In the genomic region with DNA sequence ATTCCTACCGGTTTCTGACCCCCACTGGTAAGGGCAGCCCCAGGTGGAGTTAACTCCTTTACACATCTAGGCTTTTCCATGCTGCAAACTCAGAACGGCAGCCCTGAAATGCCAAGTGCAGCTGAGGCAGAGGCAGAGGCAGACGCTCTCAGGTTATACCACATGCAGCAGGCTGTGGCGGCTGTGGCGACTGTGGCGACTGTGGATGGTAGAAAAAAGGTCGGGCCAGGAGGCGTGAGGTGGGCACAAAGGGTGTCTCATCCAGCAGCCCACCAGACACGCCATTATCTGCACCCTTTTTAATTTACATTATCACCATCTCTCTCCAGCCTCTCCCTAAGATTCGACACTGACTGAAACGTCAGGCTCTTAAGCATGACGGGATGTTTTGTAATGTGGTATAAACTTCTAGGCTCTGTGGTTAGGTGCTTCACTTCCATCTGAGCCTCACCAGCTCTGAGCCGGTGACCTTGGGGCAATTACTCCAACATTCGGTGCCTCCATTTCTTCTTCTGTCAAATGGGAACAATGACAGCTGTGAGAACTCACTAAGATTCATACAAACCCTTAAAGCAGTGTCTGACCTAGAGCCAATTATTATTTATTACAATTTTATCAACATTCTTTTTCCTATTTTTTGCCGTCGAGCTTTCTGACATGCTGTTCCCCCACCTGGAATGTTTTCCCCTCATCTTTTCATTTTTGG, we compare ENCODE assay signal across 1 cellular context.
TF ChIP-seq lines count a peak whose summit lies in the region.

No MANE protein-coding gene starts in this region.

TF ChIP-seq in HepG2, 621 proteins besides CTCF, POLR2A, EP300 and RAD21 (continues in another document):
- TF ChIP-seq RFXAP (CRISPR knock-in tag; IDR thresholded peaks at IDR 0.05; ENCODE audit: borderline replicate concordance): no peak
- no peak for TF ChIP-seq SNAI1 (CRISPR knock-in tag; IDR thresholded peaks at IDR 0.05; ENCODE audit: borderline replicate concordance)
- TF ChIP-seq ZNF430 (CRISPR knock-in tag; IDR thresholded peaks at IDR 0.05): no peak
- TF ChIP-seq, protein P1, sequence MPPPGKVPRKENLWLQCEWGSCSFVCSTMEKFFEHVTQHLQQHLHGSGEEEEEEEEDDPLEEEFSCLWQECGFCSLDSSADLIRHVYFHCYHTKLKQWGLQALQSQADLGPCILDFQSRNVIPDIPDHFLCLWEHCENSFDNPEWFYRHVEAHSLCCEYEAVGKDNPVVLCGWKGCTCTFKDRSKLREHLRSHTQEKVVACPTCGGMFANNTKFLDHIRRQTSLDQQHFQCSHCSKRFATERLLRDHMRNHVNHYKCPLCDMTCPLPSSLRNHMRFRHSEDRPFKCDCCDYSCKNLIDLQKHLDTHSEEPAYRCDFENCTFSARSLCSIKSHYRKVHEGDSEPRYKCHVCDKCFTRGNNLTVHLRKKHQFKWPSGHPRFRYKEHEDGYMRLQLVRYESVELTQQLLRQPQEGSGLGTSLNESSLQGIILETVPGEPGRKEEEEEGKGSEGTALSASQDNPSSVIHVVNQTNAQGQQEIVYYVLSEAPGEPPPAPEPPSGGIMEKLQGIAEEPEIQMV (CRISPR knock-in tag; IDR thresholded peaks at IDR 0.05; ENCODE audit: low read depth): no peak
- TF ChIP-seq, protein P2, sequence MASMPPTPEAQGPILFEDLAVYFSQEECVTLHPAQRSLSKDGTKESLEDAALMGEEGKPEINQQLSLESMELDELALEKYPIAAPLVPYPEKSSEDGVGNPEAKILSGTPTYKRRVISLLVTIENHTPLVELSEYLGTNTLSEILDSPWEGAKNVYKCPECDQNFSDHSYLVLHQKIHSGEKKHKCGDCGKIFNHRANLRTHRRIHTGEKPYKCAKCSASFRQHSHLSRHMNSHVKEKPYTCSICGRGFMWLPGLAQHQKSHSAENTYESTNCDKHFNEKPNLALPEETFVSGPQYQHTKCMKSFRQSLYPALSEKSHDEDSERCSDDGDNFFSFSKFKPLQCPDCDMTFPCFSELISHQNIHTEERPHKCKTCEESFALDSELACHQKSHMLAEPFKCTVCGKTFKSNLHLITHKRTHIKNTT (CRISPR knock-in tag; IDR thresholded peaks at IDR 0.05): no peak
- peak; percentile 64; the same call in 1 of the 2 replicates for TF ChIP-seq ZNF839 (CRISPR knock-in tag; IDR thresholded peaks at IDR 0.05; ENCODE audit: borderline replicate concordance)
- 0 out of 2 replicates have a peak, but pooled peaks have one; percentile 36 for TF ChIP-seq ZNF225 (CRISPR knock-in tag; IDR thresholded peaks at IDR 0.05)
- TF ChIP-seq ZNF350 (CRISPR knock-in tag; IDR thresholded peaks at IDR 0.05; ENCODE audit: borderline replicate concordance, low read depth): 0 out of 2 replicates have a peak, but pooled peaks have one; percentile 24
- no peak for TF ChIP-seq AGO2 (optimal IDR thresholded peaks at IDR 0.05; ENCODE audit: low read depth, low read length)
- no peak for TF ChIP-seq TCF7L2 (IDR thresholded peaks at IDR 0.05; ENCODE audit: low read depth, low read length)
- TF ChIP-seq, protein P3, sequence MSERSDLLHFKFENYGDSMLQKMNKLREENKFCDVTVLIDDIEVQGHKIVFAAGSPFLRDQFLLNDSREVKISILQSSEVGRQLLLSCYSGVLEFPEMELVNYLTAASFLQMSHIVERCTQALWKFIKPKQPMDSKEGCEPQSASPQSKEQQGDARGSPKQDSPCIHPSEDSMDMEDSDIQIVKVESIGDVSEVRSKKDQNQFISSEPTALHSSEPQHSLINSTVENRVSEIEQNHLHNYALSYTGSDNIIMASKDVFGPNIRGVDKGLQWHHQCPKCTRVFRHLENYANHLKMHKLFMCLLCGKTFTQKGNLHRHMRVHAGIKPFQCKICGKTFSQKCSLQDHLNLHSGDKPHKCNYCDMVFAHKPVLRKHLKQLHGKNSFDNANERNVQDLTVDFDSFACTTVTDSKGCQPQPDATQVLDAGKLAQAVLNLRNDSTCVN (CRISPR knock-in tag; IDR thresholded peaks at IDR 0.05; ENCODE audit: borderline replicate concordance): no peak
- TF ChIP-seq, protein P4, sequence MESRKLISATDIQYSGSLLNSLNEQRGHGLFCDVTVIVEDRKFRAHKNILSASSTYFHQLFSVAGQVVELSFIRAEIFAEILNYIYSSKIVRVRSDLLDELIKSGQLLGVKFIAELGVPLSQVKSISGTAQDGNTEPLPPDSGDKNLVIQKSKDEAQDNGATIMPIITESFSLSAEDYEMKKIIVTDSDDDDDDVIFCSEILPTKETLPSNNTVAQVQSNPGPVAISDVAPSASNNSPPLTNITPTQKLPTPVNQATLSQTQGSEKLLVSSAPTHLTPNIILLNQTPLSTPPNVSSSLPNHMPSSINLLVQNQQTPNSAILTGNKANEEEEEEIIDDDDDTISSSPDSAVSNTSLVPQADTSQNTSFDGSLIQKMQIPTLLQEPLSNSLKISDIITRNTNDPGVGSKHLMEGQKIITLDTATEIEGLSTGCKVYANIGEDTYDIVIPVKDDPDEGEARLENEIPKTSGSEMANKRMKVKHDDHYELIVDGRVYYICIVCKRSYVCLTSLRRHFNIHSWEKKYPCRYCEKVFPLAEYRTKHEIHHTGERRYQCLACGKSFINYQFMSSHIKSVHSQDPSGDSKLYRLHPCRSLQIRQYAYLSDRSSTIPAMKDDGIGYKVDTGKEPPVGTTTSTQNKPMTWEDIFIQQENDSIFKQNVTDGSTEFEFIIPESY (CRISPR knock-in tag; IDR thresholded peaks at IDR 0.05): peak; percentile 90
- TF ChIP-seq KDM1A (CRISPR knock-in tag; IDR thresholded peaks at IDR 0.05): 0 out of 2 replicates have a peak, but pooled peaks have one; percentile 28
- TF ChIP-seq, protein P5, sequence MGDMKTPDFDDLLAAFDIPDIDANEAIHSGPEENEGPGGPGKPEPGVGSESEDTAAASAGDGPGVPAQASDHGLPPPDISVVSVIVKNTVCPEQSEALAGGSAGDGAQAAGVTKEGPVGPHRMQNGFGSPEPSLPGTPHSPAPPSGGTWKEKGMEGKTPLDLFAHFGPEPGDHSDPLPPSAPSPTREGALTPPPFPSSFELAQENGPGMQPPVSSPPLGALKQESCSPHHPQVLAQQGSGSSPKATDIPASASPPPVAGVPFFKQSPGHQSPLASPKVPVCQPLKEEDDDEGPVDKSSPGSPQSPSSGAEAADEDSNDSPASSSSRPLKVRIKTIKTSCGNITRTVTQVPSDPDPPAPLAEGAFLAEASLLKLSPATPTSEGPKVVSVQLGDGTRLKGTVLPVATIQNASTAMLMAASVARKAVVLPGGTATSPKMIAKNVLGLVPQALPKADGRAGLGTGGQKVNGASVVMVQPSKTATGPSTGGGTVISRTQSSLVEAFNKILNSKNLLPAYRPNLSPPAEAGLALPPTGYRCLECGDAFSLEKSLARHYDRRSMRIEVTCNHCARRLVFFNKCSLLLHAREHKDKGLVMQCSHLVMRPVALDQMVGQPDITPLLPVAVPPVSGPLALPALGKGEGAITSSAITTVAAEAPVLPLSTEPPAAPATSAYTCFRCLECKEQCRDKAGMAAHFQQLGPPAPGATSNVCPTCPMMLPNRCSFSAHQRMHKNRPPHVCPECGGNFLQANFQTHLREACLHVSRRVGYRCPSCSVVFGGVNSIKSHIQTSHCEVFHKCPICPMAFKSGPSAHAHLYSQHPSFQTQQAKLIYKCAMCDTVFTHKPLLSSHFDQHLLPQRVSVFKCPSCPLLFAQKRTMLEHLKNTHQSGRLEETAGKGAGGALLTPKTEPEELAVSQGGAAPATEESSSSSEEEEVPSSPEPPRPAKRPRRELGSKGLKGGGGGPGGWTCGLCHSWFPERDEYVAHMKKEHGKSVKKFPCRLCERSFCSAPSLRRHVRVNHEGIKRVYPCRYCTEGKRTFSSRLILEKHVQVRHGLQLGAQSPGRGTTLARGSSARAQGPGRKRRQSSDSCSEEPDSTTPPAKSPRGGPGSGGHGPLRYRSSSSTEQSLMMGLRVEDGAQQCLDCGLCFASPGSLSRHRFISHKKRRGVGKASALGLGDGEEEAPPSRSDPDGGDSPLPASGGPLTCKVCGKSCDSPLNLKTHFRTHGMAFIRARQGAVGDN (CRISPR knock-in tag; IDR thresholded peaks at IDR 0.05): peak; percentile 25
- TF ChIP-seq CENPT (CRISPR knock-in tag; IDR thresholded peaks at IDR 0.05; ENCODE audit: low read depth): 0 out of 2 replicates have a peak, but pooled peaks have one; percentile 40
- no peak for TF ChIP-seq ZNF460 (CRISPR knock-in tag; IDR thresholded peaks at IDR 0.05; ENCODE audit: borderline replicate concordance)
- TF ChIP-seq, protein P6, sequence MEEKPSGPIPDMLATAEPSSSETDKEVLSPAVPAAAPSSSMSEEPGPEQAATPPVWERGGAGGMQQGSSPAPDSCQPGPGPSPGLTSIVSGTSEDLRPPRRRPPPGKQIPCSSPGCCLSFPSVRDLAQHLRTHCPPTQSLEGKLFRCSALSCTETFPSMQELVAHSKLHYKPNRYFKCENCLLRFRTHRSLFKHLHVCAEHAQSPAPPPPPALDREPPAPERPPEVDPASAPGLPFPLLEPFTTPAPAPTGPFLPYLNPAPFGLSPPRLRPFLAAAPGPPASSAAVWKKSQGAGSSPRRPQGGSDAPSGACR (CRISPR knock-in tag; IDR thresholded peaks at IDR 0.05): peak; percentile 20; the same call in 1 of the 2 replicates
- 0 out of 2 replicates have a peak, but pooled peaks have one; percentile 32 for TF ChIP-seq NFE2 (CRISPR knock-in tag; IDR thresholded peaks at IDR 0.05)
- TF ChIP-seq ZNF496 (CRISPR knock-in tag; IDR thresholded peaks at IDR 0.05; ENCODE audit: insufficient replicate concordance): no peak
- no peak for TF ChIP-seq ZNF644 (CRISPR knock-in tag; IDR thresholded peaks at IDR 0.05; ENCODE audit: low read depth)
- no peak for TF ChIP-seq ZNF24 (IDR thresholded peaks at IDR 0.05)
- TF ChIP-seq MAFK (conservative IDR thresholded peaks at IDR 0.05 in 1 of 2, IDR thresholded peaks at IDR 0.05 in 1 of 2; ENCODE audit: low read length in 2 of 2): no peak
- no peak for TF ChIP-seq ZNF235 (CRISPR knock-in tag; IDR thresholded peaks at IDR 0.05; ENCODE audit: borderline replicate concordance)
- 0 out of 2 replicates have a peak, but pooled peaks have one; percentile 9 for TF ChIP-seq ZNF768 (CRISPR knock-in tag; IDR thresholded peaks at IDR 0.05)
- no peak for TF ChIP-seq ZNF891 (CRISPR knock-in tag; IDR thresholded peaks at IDR 0.05)
- TF ChIP-seq ZNF629 (CRISPR knock-in tag; conservative IDR thresholded peaks at IDR 0.05): peak; percentile 92
- TF ChIP-seq U2AF1 (optimal IDR thresholded peaks at IDR 0.05; ENCODE audit: low read depth, low read length): peak; percentile 20
- TF ChIP-seq ZNF143 (CRISPR knock-in tag; IDR thresholded peaks at IDR 0.05): no peak
- TF ChIP-seq, protein P7, sequence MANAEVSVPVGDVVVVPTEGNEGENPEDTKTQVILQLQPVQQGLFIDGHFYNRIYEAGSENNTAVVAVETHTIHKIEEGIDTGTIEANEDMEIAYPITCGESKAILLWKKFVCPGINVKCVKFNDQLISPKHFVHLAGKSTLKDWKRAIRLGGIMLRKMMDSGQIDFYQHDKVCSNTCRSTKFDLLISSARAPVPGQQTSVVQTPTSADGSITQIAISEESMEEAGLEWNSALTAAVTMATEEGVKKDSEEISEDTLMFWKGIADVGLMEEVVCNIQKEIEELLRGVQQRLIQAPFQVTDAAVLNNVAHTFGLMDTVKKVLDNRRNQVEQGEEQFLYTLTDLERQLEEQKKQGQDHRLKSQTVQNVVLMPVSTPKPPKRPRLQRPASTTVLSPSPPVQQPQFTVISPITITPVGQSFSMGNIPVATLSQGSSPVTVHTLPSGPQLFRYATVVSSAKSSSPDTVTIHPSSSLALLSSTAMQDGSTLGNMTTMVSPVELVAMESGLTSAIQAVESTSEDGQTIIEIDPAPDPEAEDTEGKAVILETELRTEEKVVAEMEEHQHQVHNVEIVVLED (CRISPR knock-in tag; IDR thresholded peaks at IDR 0.05; ENCODE audit: borderline replicate concordance): no peak
- TF ChIP-seq, protein P8, sequence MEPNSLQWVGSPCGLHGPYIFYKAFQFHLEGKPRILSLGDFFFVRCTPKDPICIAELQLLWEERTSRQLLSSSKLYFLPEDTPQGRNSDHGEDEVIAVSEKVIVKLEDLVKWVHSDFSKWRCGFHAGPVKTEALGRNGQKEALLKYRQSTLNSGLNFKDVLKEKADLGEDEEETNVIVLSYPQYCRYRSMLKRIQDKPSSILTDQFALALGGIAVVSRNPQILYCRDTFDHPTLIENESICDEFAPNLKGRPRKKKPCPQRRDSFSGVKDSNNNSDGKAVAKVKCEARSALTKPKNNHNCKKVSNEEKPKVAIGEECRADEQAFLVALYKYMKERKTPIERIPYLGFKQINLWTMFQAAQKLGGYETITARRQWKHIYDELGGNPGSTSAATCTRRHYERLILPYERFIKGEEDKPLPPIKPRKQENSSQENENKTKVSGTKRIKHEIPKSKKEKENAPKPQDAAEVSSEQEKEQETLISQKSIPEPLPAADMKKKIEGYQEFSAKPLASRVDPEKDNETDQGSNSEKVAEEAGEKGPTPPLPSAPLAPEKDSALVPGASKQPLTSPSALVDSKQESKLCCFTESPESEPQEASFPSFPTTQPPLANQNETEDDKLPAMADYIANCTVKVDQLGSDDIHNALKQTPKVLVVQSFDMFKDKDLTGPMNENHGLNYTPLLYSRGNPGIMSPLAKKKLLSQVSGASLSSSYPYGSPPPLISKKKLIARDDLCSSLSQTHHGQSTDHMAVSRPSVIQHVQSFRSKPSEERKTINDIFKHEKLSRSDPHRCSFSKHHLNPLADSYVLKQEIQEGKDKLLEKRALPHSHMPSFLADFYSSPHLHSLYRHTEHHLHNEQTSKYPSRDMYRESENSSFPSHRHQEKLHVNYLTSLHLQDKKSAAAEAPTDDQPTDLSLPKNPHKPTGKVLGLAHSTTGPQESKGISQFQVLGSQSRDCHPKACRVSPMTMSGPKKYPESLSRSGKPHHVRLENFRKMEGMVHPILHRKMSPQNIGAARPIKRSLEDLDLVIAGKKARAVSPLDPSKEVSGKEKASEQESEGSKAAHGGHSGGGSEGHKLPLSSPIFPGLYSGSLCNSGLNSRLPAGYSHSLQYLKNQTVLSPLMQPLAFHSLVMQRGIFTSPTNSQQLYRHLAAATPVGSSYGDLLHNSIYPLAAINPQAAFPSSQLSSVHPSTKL (CRISPR knock-in tag; IDR thresholded peaks at IDR 0.05): no peak
- TF ChIP-seq POLR2G (IDR thresholded peaks at IDR 0.05; ENCODE audit: low read depth, low read length): 0 out of 2 replicates have a peak, but pooled peaks have one; percentile 5
- TF ChIP-seq, protein P9, sequence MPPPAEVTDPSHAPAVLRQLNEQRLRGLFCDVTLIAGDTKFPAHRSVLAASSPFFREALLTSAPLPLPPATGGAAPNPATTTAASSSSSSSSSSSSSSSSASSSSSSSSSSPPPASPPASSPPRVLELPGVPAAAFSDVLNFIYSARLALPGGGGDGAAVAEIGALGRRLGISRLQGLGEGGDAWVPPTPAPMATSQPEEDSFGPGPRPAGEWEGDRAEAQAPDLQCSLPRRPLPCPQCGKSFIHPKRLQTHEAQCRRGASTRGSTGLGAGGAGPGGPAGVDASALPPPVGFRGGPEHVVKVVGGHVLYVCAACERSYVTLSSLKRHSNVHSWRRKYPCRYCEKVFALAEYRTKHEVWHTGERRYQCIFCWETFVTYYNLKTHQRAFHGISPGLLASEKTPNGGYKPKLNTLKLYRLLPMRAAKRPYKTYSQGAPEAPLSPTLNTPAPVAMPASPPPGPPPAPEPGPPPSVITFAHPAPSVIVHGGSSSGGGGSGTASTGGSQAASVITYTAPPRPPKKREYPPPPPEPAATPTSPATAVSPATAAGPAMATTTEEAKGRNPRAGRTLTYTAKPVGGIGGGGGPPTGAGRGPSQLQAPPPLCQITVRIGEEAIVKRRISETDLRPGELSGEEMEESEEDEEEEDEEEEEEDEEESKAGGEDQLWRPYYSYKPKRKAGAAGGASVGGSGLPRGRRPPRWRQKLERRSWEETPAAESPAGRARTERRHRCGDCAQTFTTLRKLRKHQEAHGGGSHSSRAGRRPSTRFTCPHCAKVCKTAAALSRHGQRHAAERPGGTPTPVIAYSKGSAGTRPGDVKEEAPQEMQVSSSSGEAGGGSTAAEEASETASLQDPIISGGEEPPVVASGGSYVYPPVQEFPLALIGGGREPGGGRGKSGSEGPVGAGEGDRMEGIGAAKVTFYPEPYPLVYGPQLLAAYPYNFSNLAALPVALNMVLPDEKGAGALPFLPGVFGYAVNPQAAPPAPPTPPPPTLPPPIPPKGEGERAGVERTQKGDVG (CRISPR knock-in tag; IDR thresholded peaks at IDR 0.05; ENCODE audit: borderline replicate concordance): peak; percentile 59; the same call in 1 of the 2 replicates
- no peak for TF ChIP-seq ZNF773 (CRISPR knock-in tag; IDR thresholded peaks at IDR 0.05; ENCODE audit: borderline replicate concordance)
- TF ChIP-seq RBFOX2 (IDR thresholded peaks at IDR 0.05; ENCODE audit: low read depth, low read length): 0 out of 2 replicates have a peak, but pooled peaks have one; percentile 31
